10 cellular contexts compared by ENCODE assay signal in genomic region chr1:26477446-26478152, GRCh38. TPM values are rescaled to one million over a fixed set of nuclear protein-coding genes. Genes with fewer than 3 reads are reported as not detected.
DNase-seq lines count a peak whose midpoint lies in the region; ATAC-seq and TF ChIP-seq lines count a peak whose summit lies in the region.
"Had no signal": no experiment of that assay in that cellular context is flagged by ENCODE, and none has a peak within 500 bp of the region (broad histone marks: within the 10 kb centered on the region; RNA-seq: fewer than 3 reads in every experiment).

No MANE protein-coding gene starts in this region.

- TF ChIP-seq CTCF in activated CD8-positive, alpha-beta T cell treated with anti-CD3 and anti-CD28 coated beads for 36 hours (IDR thresholded peaks at IDR 0.05) = no peak
- no peak for TF ChIP-seq CTCF in neural crest cell (conservative IDR thresholded peaks at IDR 0.05)

- ATAC-seq in activated CD8-positive, alpha-beta T cell treated with anti-CD3 and anti-CD28 coated beads for 36 hours = no peak

- peaks cover 15% of the 10 kb centered on the region for H3K4me1 Mint-ChIP-seq in T-helper 2 cell treated with Interferon-gamma antibody and Interleukin-4, amounts not matched to agents 5 μg/mL and 100 μg/mL, for 36 hours (ENCODE audit: low read depth)
- peaks cover 33% of the 10 kb centered on the region for H3K4me1 Mint-ChIP-seq in activated CD8-positive, alpha-beta T cell treated with anti-CD3 and anti-CD28 coated beads for 36 hours (ENCODE audit: low read depth)
- H3K4me1 Mint-ChIP-seq in neural crest cell = peaks cover 38% of the 10 kb centered on the region

- POLR2A ChIA-PET in activated CD8-positive, alpha-beta T cell treated with anti-CD3 and anti-CD28 coated beads for 36 hours (lab: Charles Lee) = interaction anchor here (0.8 to 0.9 kb wide), 2 partner anchors 20 to 411 kb away, joined by 3 to 4 read pairs; no protein-coding TSS in a partner anchor

- H3K27ac Mint-ChIP-seq in T-helper 2 cell treated with Interferon-gamma antibody and Interleukin-4, amounts not matched to agents 5 μg/mL and 100 μg/mL, for 36 hours = peak overlapping the region; percentile 13
- peak overlapping the region; percentile 21 for H3K27ac Mint-ChIP-seq in activated CD8-positive, alpha-beta T cell treated with anti-CD3 and anti-CD28 coated beads for 36 hours
- no peak overlapping the region for H3K27ac Mint-ChIP-seq in neural crest cell (ENCODE audit: unreplicated experiment)

- no peaks in the 10 kb centered on the region for H3K9me3 Mint-ChIP-seq in T-helper 2 cell treated with Interferon-gamma antibody and Interleukin-4, amounts not matched to agents 5 μg/mL and 100 μg/mL, for 36 hours
- no peaks in the 10 kb centered on the region for H3K9me3 Mint-ChIP-seq in activated CD8-positive, alpha-beta T cell treated with anti-CD3 and anti-CD28 coated beads for 36 hours
- H3K9me3 Mint-ChIP-seq in neural crest cell = no peaks in the 10 kb centered on the region

- no peak overlapping the region for H3K4me3 Mint-ChIP-seq in T-helper 2 cell treated with Interferon-gamma antibody and Interleukin-4, amounts not matched to agents 5 μg/mL and 100 μg/mL, for 36 hours
- no peak overlapping the region for H3K4me3 Mint-ChIP-seq in activated CD8-positive, alpha-beta T cell treated with anti-CD3 and anti-CD28 coated beads for 36 hours
- H3K4me3 Mint-ChIP-seq in neural crest cell = peak overlapping the region; percentile 82

- no peaks in the 10 kb centered on the region for H3K27me3 Mint-ChIP-seq in T-helper 2 cell treated with Interferon-gamma antibody and Interleukin-4, amounts not matched to agents 5 μg/mL and 100 μg/mL, for 36 hours (ENCODE audit: low read depth)
- no peaks in the 10 kb centered on the region for H3K27me3 Mint-ChIP-seq in activated CD8-positive, alpha-beta T cell treated with anti-CD3 and anti-CD28 coated beads for 36 hours
- H3K27me3 Mint-ChIP-seq in neural crest cell (ENCODE audit: low read depth) = peaks cover 7% of the 10 kb centered on the region

- peaks cover 52% of the 10 kb centered on the region for H3K36me3 Mint-ChIP-seq in T-helper 2 cell treated with Interferon-gamma antibody and Interleukin-4, amounts not matched to agents 5 μg/mL and 100 μg/mL, for 36 hours (ENCODE audit: low read depth)
- H3K36me3 Mint-ChIP-seq in activated CD8-positive, alpha-beta T cell treated with anti-CD3 and anti-CD28 coated beads for 36 hours (ENCODE audit: low read depth) = peaks cover 44% of the 10 kb centered on the region
- peaks cover 37% of the 10 kb centered on the region for H3K36me3 Mint-ChIP-seq in neural crest cell (ENCODE audit: low read depth)

- no peak for DNase-seq in T-helper 2 cell treated with Interferon-gamma antibody and Interleukin-4, amounts not matched to agents 5 μg/mL and 100 μg/mL, for 36 hours (ENCODE audit: low spot score)
- DNase-seq in T-helper 2 cell (no peak), HT-29 (ENCODE audit: low spot score) (peak; percentile 33), neural crest cell (ENCODE audit: low read depth, low spot score) (no peak), midbrain (lab: John Stamatoyannopoulos, UW) (no peak), KG1 (lab: John Stamatoyannopoulos, UW) (no peak)
- no peak for DNase-seq in activated CD8-positive, alpha-beta T cell treated with anti-CD3 and anti-CD28 coated beads for 36 hours
- no peak for DNase-seq in stimulated activated CD4-positive, alpha-beta T cell treated with anti-CD3 and anti-CD28 coated beads, Interleukin-1b, Interleukin-23, amount 100 ng/mL, for 48 hours
- DNase-seq: effector CD8-positive, alpha-beta T cell; NCI-H2171 treated with DMSO at 0.1 percent for 48 hours had no signal

- CTCF ChIA-PET in activated CD8-positive, alpha-beta T cell treated with anti-CD3 and anti-CD28 coated beads for 36 hours (lab: Charles Lee) = no interaction called here

- intact Hi-C loops in activated CD8-positive, alpha-beta T cell treated with anti-CD3 and anti-CD28 coated beads for 36 hours (cut with micrococcal nuclease) = no loop called here

RNA-seq across cellular contexts. Expression of gene HMGN2, which starts 5.4 kb away (rescaled TPM):
- 449 and 531 TPM in 2 replicates for total RNA-seq in HT-29 (2014; rRNA removed; shearing (Covaris generic))
- 100 to 1,000 TPM; 837 to 872 TPM for total RNA-seq in activated CD8-positive, alpha-beta T cell treated with anti-CD3 and anti-CD28 coated beads for 36 hours
- 1,041 and 1,051 TPM in 2 replicates for total RNA-seq in neural crest cell

RNA-seq across cellular contexts. Expression of gene DHDDS, which starts 45.5 kb away (rescaled TPM):
- total RNA-seq in HT-29 (2014; rRNA removed; shearing (Covaris generic)) = 36.0 and 43.9 TPM in 2 replicates
- 10 to 100 TPM; 33.3 to 36.9 TPM for total RNA-seq in activated CD8-positive, alpha-beta T cell treated with anti-CD3 and anti-CD28 coated beads for 36 hours
- 34.9 and 40.1 TPM in 2 replicates for total RNA-seq in neural crest cell

RNA-seq across cellular contexts. Expression of gene RPS6KA1, which starts 52.0 kb away (rescaled TPM):
- 72.6 and 79.8 TPM in 2 replicates for total RNA-seq in HT-29 (2014; rRNA removed; shearing (Covaris generic))
- 100 to 1,000 TPM; 139 TPM for total RNA-seq in activated CD8-positive, alpha-beta T cell treated with anti-CD3 and anti-CD28 coated beads for 36 hours
- 41.6 and 43.8 TPM in 2 replicates for total RNA-seq in neural crest cell
